In genomic region chr3:195001961-195002861, GRCh38 we compare ENCODE assay signal across 8 cellular contexts.
DNase-seq lines count a peak whose midpoint lies in the region; ATAC-seq and TF ChIP-seq lines count a peak whose summit lies in the region.

No MANE protein-coding gene starts in this region.

- H3K14ac ChIP-seq in neuronal stem cell (ENCODE audit: low read length): no peak overlapping the region

- peaks cover 25% of the 10 kb centered on the region for H3K4me1 Mint-ChIP-seq in Calu3 (ENCODE audit: low read depth, unreplicated experiment)

- WGBS in esophagus squamous epithelium, 2 donors: 22 to 32% methylated on average over 8 to 9 of the region's 9 CpGs
- no CpG with 5 or more reads among the region's 9 CpGs for WGBS in neuronal stem cell (ENCODE audit: extremely low coverage in 2 of 2, insufficient read length in 2 of 2, insufficient replicate concordance in 1 of 2), 2 donors

- no peak overlapping the region for H4K8ac ChIP-seq in neuronal stem cell (ENCODE audit: low read depth, low read length)

- H2BK5ac ChIP-seq in neuronal stem cell (ENCODE audit: low read length): no peak overlapping the region

- H3K4me1 ChIP-seq in esophagus squamous epithelium: peaks cover 17 to 30% (median 25%) of the 10 kb centered on the region in 3 donors
- H3K4me1 ChIP-seq in neuronal stem cell (ENCODE audit: control insufficient read depth in 2 of 2, insufficient read depth in 1 of 2, low read depth in 1 of 2, low read length in 2 of 2): no peaks in the 10 kb centered on the region

- CTCF ChIA-PET in Calu3 (lab: Charles Lee): interaction anchor here (0.6 to 1.9 kb wide), 10 partner anchors 16 to 319 kb away, joined by 3 to 7 read pairs (median 3); partner anchors contain the start of gene XXYLT1

- no peak overlapping the region for H3K18ac ChIP-seq in neuronal stem cell (ENCODE audit: low read length)

- peaks cover 10% of the 10 kb centered on the region for H3K36me3 Mint-ChIP-seq in Calu3 (ENCODE audit: insufficient read depth, unreplicated experiment)

- no peak overlapping the region for H2AFZ ChIP-seq in neuronal stem cell (ENCODE audit: low read length)

- no TSS peak for BruUV-seq in Calu3 (replicated peaks; lab: Mats Ljungman, UMichigan)

- H3K27ac Mint-ChIP-seq in Calu3 (ENCODE audit: unreplicated experiment): no peak overlapping the region

- H2BK15ac ChIP-seq in neuronal stem cell (ENCODE audit: low read length): no peak overlapping the region

- no peak overlapping the region for H3K9ac ChIP-seq in neuronal stem cell (ENCODE audit: low read depth, low read length, poor library complexity)

- H3K27me3 Mint-ChIP-seq in Calu3 (ENCODE audit: unreplicated experiment): peaks cover 74% of the 10 kb centered on the region

- intact Hi-C loops in Calu3 (cut with micrococcal nuclease; ENCODE audit: unreplicated experiment): loop anchor here (1.0 to 5.0 kb wide), 3 partner anchors 100 to 260 kb away; no protein-coding TSS in a partner anchor
- intact Hi-C loops in esophagus squamous epithelium (cut with DNase I): no loop called here

- H3K9me3 ChIP-seq in esophagus squamous epithelium (no peaks in the 10 kb centered on the region), neuronal stem cell (replicated peaks in 1 of 2; ENCODE audit: control insufficient read depth in 2 of 2, insufficient read depth in 1 of 2, low read depth in 1 of 2, low read length in 2 of 2) (no peaks in the 10 kb centered on the region)

- H4K91ac ChIP-seq in neuronal stem cell (ENCODE audit: low read depth, low read length, poor library complexity): no peak overlapping the region

- no peaks in the 10 kb centered on the region for H3K9me3 Mint-ChIP-seq in Calu3 (ENCODE audit: low read depth, unreplicated experiment)

- TF ChIP-seq POLR2A in esophagus squamous epithelium (IDR thresholded peaks at IDR 0.05): no peak

- no peak overlapping the region for H3K4me2 ChIP-seq in neuronal stem cell (ENCODE audit: insufficient read depth, low read length, poor library complexity, severe bottlenecking)

- H3K4ac ChIP-seq in neuronal stem cell (ENCODE audit: low read length): no peak overlapping the region

- H3K27me3 ChIP-seq in esophagus squamous epithelium: no peaks in the 10 kb centered on the region
- no peaks in the 10 kb centered on the region for H3K27me3 ChIP-seq in neuronal stem cell (ENCODE audit: control insufficient read depth in 3 of 3, insufficient read depth in 3 of 3, low read depth in 1 of 3, low read length in 3 of 3)

- DNase-seq in Calu3 (peak; percentile 96), NCI-H1436 treated with DMSO at 0.1 percent for 48 hours (lab: John Stamatoyannopoulos, UW) (peak; percentile 99), SK-N-DZ (ENCODE audit: low spot score) (peak; percentile 54), esophagus squamous epithelium (lab: John Stamatoyannopoulos, UW) (no peak), neuronal stem cell (ENCODE audit: low spot score) (peak; percentile 18), globus pallidus (ENCODE audit: low spot score) (no peak)
- no peak for DNase-seq in activated effector memory CD4-positive, alpha-beta T cell treated with Interleukin-2 at 50 U/mL for 16 hours

- peak overlapping the region in 1 of 4 donors; percentile 31 for H3K4me3 ChIP-seq in esophagus squamous epithelium
- no peak overlapping the region for H3K4me3 ChIP-seq in neuronal stem cell (ENCODE audit: low read length in 2 of 2)

- H2AK5ac ChIP-seq in neuronal stem cell (ENCODE audit: low read depth, low read length): no peak overlapping the region

- H3K23ac ChIP-seq in neuronal stem cell (ENCODE audit: low read depth, low read length, poor library complexity): no peak overlapping the region

- no peak overlapping the region for H3K4me3 Mint-ChIP-seq in Calu3 (ENCODE audit: low read depth, unreplicated experiment)

- no peak overlapping the region for H2BK120ac ChIP-seq in neuronal stem cell (ENCODE audit: low read depth, low read length)

- ATAC-seq in GM21786 (IDR thresholded peaks at IDR 0.05; ENCODE audit: unreplicated experiment): peak; percentile 68

- H2BK12ac ChIP-seq in neuronal stem cell (ENCODE audit: low read length): no peak overlapping the region

- TF ChIP-seq CTCF in Calu3 (IDR thresholded peaks at IDR 0.05; ENCODE audit: unreplicated experiment) (peak; percentile 85), esophagus squamous epithelium (IDR thresholded peaks at IDR 0.05) (peak in 5 of 6 experiments; percentile 43 to 71 (median 65))

- no peaks in the 10 kb centered on the region for H3K36me3 ChIP-seq in esophagus squamous epithelium
- no peaks in the 10 kb centered on the region for H3K36me3 ChIP-seq in neuronal stem cell (replicated peaks in 1 of 2; ENCODE audit: control insufficient read depth in 2 of 2, insufficient read depth in 2 of 2, low read length in 2 of 2)

- no peaks in the 10 kb centered on the region for H3K79me1 ChIP-seq in neuronal stem cell (ENCODE audit: low read depth, low read length)

- H3K27ac ChIP-seq in esophagus squamous epithelium: peak overlapping the region; percentile 53 to 79 (median 70)
- no peak overlapping the region for H3K27ac ChIP-seq in neuronal stem cell (replicated peaks; ENCODE audit: low read length)

Comparison
In these comparisons a context has a peak if more than half of its experiments do, and no peak if none do; other contexts are left out.
1. DNase-seq: peak in Calu3 (single experiment), NCI-H1436 treated with DMSO at 0.1 percent for 48 hours (single experiment), SK-N-DZ (single experiment) and neuronal stem cell (single experiment); none in esophagus squamous epithelium (single experiment), globus pallidus (single experiment) and activated effector memory CD4-positive, alpha-beta T cell treated with Interleukin-2 at 50 U/mL for 16 hours (single experiment).